8 cellular contexts compared by ENCODE assay signal in the genomic region with DNA sequence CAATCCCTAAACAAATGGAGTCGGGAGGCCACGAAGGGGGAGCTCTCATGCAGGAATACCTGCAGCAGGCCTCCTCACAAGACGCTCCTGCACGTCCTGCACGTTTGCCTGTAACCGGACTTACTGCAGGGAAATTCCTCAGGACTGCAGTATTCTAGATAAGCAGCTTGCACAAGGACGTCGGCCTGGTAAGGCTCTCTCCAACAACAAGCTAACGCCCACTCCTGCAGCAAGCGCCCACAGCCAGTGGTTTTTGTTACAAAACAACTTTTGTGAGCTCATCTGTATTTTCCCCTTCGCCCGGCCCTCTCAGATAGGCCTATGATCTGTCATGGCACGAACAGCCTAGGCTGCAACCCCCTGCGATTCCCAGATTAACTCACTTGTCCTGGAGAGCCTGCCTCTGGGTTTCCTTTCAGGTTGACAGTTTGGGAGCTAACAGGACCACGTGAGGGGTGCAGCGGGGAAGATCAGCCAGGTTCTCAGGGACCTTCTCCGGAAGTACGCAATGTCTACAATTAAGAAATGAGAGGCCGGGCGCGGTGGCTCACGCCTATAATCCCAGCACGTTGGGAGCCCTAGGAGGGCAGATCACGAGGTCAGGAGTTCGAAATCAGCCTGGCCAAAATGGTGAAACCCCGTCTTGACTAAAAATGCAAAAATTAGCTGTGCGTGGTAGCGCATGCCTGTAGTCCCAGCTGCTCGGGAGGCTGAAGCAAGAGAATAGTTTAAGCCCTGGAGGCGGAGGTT. TPM values are rescaled to one million over a fixed set of nuclear protein-coding genes. Genes with fewer than 3 reads are reported as not detected.
DNase-seq lines count a peak whose midpoint lies in the region; ATAC-seq and TF ChIP-seq lines count a peak whose summit lies in the region.

No MANE protein-coding gene starts in this region.

- peaks cover 8% of the 10 kb centered on the region for H3K79me1 ChIP-seq in trophoblast cell (ENCODE audit: low read length)

- no peak overlapping the region for H4K8ac ChIP-seq in trophoblast cell (ENCODE audit: low read depth, low read length)

- peak overlapping the region; percentile 22 for H4K91ac ChIP-seq in trophoblast cell (ENCODE audit: low read depth, low read length)

- peak overlapping the region; percentile 12 for H3K4ac ChIP-seq in trophoblast cell (ENCODE audit: low read depth, low read length)

- no peaks in the 10 kb centered on the region for H3K27me3 ChIP-seq in trophoblast cell (ENCODE audit: insufficient read depth, low read length)

- H3K79me2 ChIP-seq in OCI-LY7 (ENCODE audit: insufficient read depth, low read depth, low read length) (peaks cover 14% of the 10 kb centered on the region; the same call in 1 of the 2 replicates), trophoblast cell (ENCODE audit: control insufficient read depth, insufficient read depth, low read length, poor library complexity) (peaks cover 5% of the 10 kb centered on the region)

- WGBS in trophoblast cell (ENCODE audit: extremely low coverage, insufficient coverage, insufficient read length): no CpG with 5 or more reads among the region's 30 CpGs

- H2AFZ ChIP-seq in OCI-LY7 (ENCODE audit: low read length) (no peak overlapping the region), trophoblast cell (ENCODE audit: insufficient read depth, low read length, poor library complexity) (no peak overlapping the region)

- intact Hi-C loops in OCI-LY7 (cut with micrococcal nuclease; ENCODE audit: unreplicated experiment): no loop called here

- no peaks in the 10 kb centered on the region for H4K20me1 ChIP-seq in OCI-LY7 (ENCODE audit: insufficient read depth, low read length)

- POLR2A ChIA-PET in OCI-LY7 (lab: Charles Lee): interaction anchor here (0.6 to 1.9 kb wide), 5 partner anchors 10 to 214 kb away, joined by 3 to 4 read pairs (median 3); no protein-coding TSS in a partner anchor

- no peak for ATAC-seq in HG02938 (IDR thresholded peaks at IDR 0.05; ENCODE audit: unreplicated experiment)
- no peak for ATAC-seq in GM19395 (IDR thresholded peaks at IDR 0.05; ENCODE audit: unreplicated experiment)

- H3K23ac ChIP-seq in trophoblast cell (ENCODE audit: low read length): no peak overlapping the region

- no peak overlapping the region for H2BK5ac ChIP-seq in trophoblast cell (ENCODE audit: low read depth, low read length, poor library complexity)

- no peak overlapping the region for H2BK12ac ChIP-seq in trophoblast cell (ENCODE audit: low read length)

- H3K9me2 ChIP-seq in OCI-LY7 (ENCODE audit: insufficient read depth, low read length): no peaks in the 10 kb centered on the region

- CTCF ChIA-PET in OCI-LY7 (lab: Charles Lee; ENCODE audit: unreplicated experiment): interaction anchor here (1.2 kb wide), 1 partner anchor 11 kb away, joined by 13 read pairs; no protein-coding TSS in a partner anchor

- peaks cover 36% of the 10 kb centered on the region for H3K4me1 ChIP-seq in OCI-LY7 (ENCODE audit: insufficient read depth, low read length, poor library complexity, severe bottlenecking)
- peaks cover 10 to 15% of the 10 kb centered on the region in 2 experiments for H3K4me1 ChIP-seq in trophoblast cell (ENCODE audit: control insufficient read depth in 1 of 2, insufficient read depth in 2 of 2, low read length in 2 of 2)

- H2AK5ac ChIP-seq in trophoblast cell (ENCODE audit: low read length): no peak overlapping the region

- BruUV-seq in OCI-LY7 (replicated peaks; lab: Mats Ljungman, UMichigan): no TSS peak

- no peak overlapping the region for H3K9ac ChIP-seq in trophoblast cell (ENCODE audit: low read length)

- H3K4me3 ChIP-seq in GM12865 (ENCODE audit: low read depth, low read length): peak overlapping the region; percentile 99
- peak overlapping the region; percentile 85 for H3K4me3 ChIP-seq in OCI-LY7 (ENCODE audit: low read depth, low read length, poor library complexity, severe bottlenecking)
- H3K4me3 ChIP-seq in trophoblast cell (ENCODE audit: low read depth, low read length): peak overlapping the region; percentile 98

- H3K27ac ChIP-seq in OCI-LY7 (ENCODE audit: low read depth, low read length, poor library complexity, severe bottlenecking): no peak overlapping the region
- H3K27ac ChIP-seq in trophoblast cell (ENCODE audit: low read depth, low read length): peak overlapping the region; percentile 52

- DNase-seq in GM12865 (ENCODE audit: low read depth) (no peak), OCI-LY7 (ENCODE audit: low spot score) (no peak), globus pallidus (ENCODE audit: low spot score) (peak; percentile 21), trophoblast cell (peak; percentile 94), NCI-H146 treated with DMSO at 0.1 percent for 48 hours (lab: John Stamatoyannopoulos, UW; ENCODE audit: unreplicated experiment) (no peak)
- peak; percentile 71 for DNase-seq in activated naive CD4-positive, alpha-beta T cell treated with Interleukin-2 at 50 U/mL for 16 hours

- no peaks in the 10 kb centered on the region for H3K36me3 ChIP-seq in OCI-LY7 (ENCODE audit: insufficient read depth, low read length)
- peaks cover 13% of the 10 kb centered on the region in 2 experiments for H3K36me3 ChIP-seq in trophoblast cell (ENCODE audit: control insufficient read depth in 1 of 2, insufficient read depth in 2 of 2, low read length in 2 of 2)

- H3K18ac ChIP-seq in trophoblast cell (ENCODE audit: low read length): no peak overlapping the region

- H4K12ac ChIP-seq in trophoblast cell (ENCODE audit: low read depth, low read length): no peak overlapping the region

- peak overlapping the region; percentile 95 for H3K4me2 ChIP-seq in OCI-LY7 (ENCODE audit: low read length)
- H3K4me2 ChIP-seq in trophoblast cell (ENCODE audit: low read length): peak overlapping the region; percentile 96

- TF ChIP-seq CTCF in GM12865 (IDR thresholded peaks at IDR 0.05; ENCODE audit: insufficient read depth, low read depth, low read length, missing control alignments) (no peak), OCI-LY7 (conservative IDR thresholded peaks at IDR 0.05; ENCODE audit: low read length) (no peak)

- H2BK120ac ChIP-seq in trophoblast cell (ENCODE audit: insufficient read depth, low read length, poor library complexity): no peak overlapping the region

- H3K14ac ChIP-seq in trophoblast cell (ENCODE audit: low read length): no peak overlapping the region

- H3K9me3 ChIP-seq in OCI-LY7 (ENCODE audit: low read length) (no peaks in the 10 kb centered on the region), trophoblast cell (ENCODE audit: insufficient read depth, low read depth, low read length) (no peaks in the 10 kb centered on the region)

RNA-seq across cellular contexts. Expression of gene MIB2, which starts 0.9 kb away (rescaled TPM):
- 46.4 and 64.9 TPM in 2 replicates for total RNA-seq in OCI-LY7 (2014; rRNA removed; shearing (Covaris generic))
- 54.0 and 55.3 TPM in 2 replicates for total RNA-seq in OCI-LY7 (2022)
- polyA plus RNA-seq in trophoblast cell (2013): 76.4 and 79.3 TPM in 2 replicates

RNA-seq across cellular contexts. Expression of gene FNDC10, which starts 14.4 kb away (rescaled TPM):
- total RNA-seq in OCI-LY7 (2014; rRNA removed; shearing (Covaris generic)): 2.7 and 3.1 TPM in 2 replicates
- total RNA-seq in OCI-LY7 (2022): 1.3 and 2.7 TPM in 2 replicates
- polyA plus RNA-seq in trophoblast cell (2013): 3.3 and 3.4 TPM in 2 replicates

RNA-seq across cellular contexts. Expression of gene MMP23B, which starts 17.6 kb away (rescaled TPM):
- 1.3 and 2.2 TPM in 2 replicates for total RNA-seq in OCI-LY7 (2014; rRNA removed; shearing (Covaris generic))
- total RNA-seq in OCI-LY7 (2022): 7.6 and 8.7 TPM in 2 replicates
- polyA plus RNA-seq in trophoblast cell (2013): 26.6 and 30.7 TPM in 2 replicates

RNA-seq across cellular contexts. Expression of gene SSU72, which starts 39.7 kb away (rescaled TPM):
- total RNA-seq in OCI-LY7 (2014; rRNA removed; shearing (Covaris generic)): 97.7 and 101 TPM in 2 replicates
- 141 and 149 TPM in 2 replicates for total RNA-seq in OCI-LY7 (2022)
- 206 and 207 TPM in 2 replicates for polyA plus RNA-seq in trophoblast cell (2013)

RNA-seq across cellular contexts. Expression of gene CDK11B, which starts 44.4 kb away (rescaled TPM):
- 21.6 and 24.0 TPM in 2 replicates for total RNA-seq in OCI-LY7 (2014; rRNA removed; shearing (Covaris generic))
- total RNA-seq in OCI-LY7 (2022): 44.2 and 51.5 TPM in 2 replicates
- 41.3 and 43.5 TPM in 2 replicates for polyA plus RNA-seq in trophoblast cell (2013)

Comparison
In these comparisons a context has a peak if more than half of its experiments do, and no peak if none do; other contexts are left out.
1. DNase-seq: peak in activated naive CD4-positive, alpha-beta T cell treated with Interleukin-2 at 50 U/mL for 16 hours (single experiment), globus pallidus (single experiment) and trophoblast cell (2 of 2); none in GM12865 (single experiment), OCI-LY7 (single experiment) and NCI-H146 treated with DMSO at 0.1 percent for 48 hours (single experiment).
2. Peak in every context shown above with its lines, with median percentiles within 50 percentile points of each other: H3K4me3 ChIP-seq.